26 cellular contexts compared by ENCODE assay signal in genomic region chr6:39917329-39917728, GRCh38.
"Had no signal": no experiment of that assay in that cellular context is flagged by ENCODE, and none has a peak within 500 bp of the region (broad histone marks: within the 10 kb centered on the region; RNA-seq: fewer than 3 reads in every experiment).

No MANE protein-coding gene starts in this region.

- ATAC-seq: natural killer cell treated with Interleukin-12 subunit alpha and Interleukin-12 subunit beta and Interleukin-15 and Interleukin-18, amount 100 ng/mL, for 72 hours; psoas muscle; right cardiac atrium; stimulated activated effector memory CD8-positive, alpha-beta T cell treated with anti-CD3 and anti-CD28 coated beads, Interleukin-12 subunit alpha, Interleukin-12 subunit beta, amount 100 ng/mL, for 72 hours; stimulated activated naive B cell treated with anti-CD40 and anti-IgM and Interleukin-4, amounts not matched to agents 10 μg/mL and 1 μg/mL and 100 μg/mL, for 72 hours had no signal

- H3K27ac Mint-ChIP-seq: natural killer cell treated with Interleukin-12 subunit alpha and Interleukin-12 subunit beta and Interleukin-15 and Interleukin-18, amount 100 ng/mL, for 72 hours; nephron progenitor cell; stimulated activated effector memory CD8-positive, alpha-beta T cell treated with anti-CD3 and anti-CD28 coated beads, Interleukin-12 subunit alpha, Interleukin-12 subunit beta, amount 100 ng/mL, for 72 hours; stimulated activated naive B cell treated with anti-CD40 and anti-IgM and Interleukin-4, amounts not matched to agents 10 μg/mL and 1 μg/mL and 100 μg/mL, for 72 hours; stimulated activated naive CD8-positive, alpha-beta T cell treated with anti-CD3 and anti-CD28 coated beads, Interleukin-15, Interleukin-2, amounts not matched to agents 100 ng/mL and 50 ng/mL, for 24 hours had no signal

- DNase-seq: nephron progenitor cell; nucleus accumbens; pancreas; psoas muscle; right cardiac atrium; right lobe of liver; sigmoid colon; small intestine; stimulated activated CD4-positive, alpha-beta T cell treated with anti-CD3 and anti-CD28 coated beads, Interleukin-15, amount 100 ng/mL, for 24 hours; stimulated activated CD4-positive, alpha-beta T cell treated with anti-CD3 and anti-CD28 coated beads, Interleukin-2, amount 100 ng/mL, for 24 hours; stimulated activated CD4-positive, alpha-beta T cell treated with anti-CD3 and anti-CD28 coated beads, Interleukin-2, amount 100 ng/mL, for 48 hours; stimulated activated CD4-positive, alpha-beta T cell treated with anti-CD3 and anti-CD28 coated beads, Interleukin-4, amount 100 ng/mL, for 24 hours; stimulated activated naive B cell treated with anti-CD40 and anti-IgM and Interleukin-4, amounts not matched to agents 10 μg/mL and 1 μg/mL and 100 μg/mL, for 72 hours; stimulated activated naive CD4-positive, alpha-beta T cell treated with Interleukin-2 at 50 U/mL for 16 hours; stomach; thyroid gland; upper lobe of left lung had no signal

- H3K27me3 Mint-ChIP-seq: stimulated activated naive CD8-positive, alpha-beta T cell treated with anti-CD3 and anti-CD28 coated beads, Interleukin-15, Interleukin-2, amounts not matched to agents 100 ng/mL and 50 ng/mL, for 24 hours had no signal

- H3K9me3 ChIP-seq: neutrophil, pancreas, psoas muscle, right lobe of liver, sigmoid colon, stomach, thoracic aorta, thyroid gland, tibial nerve, upper lobe of left lung, vagina had no signal

- H3K9me3 Mint-ChIP-seq: natural killer cell treated with Interleukin-12 subunit alpha and Interleukin-12 subunit beta and Interleukin-15 and Interleukin-18, amount 100 ng/mL, for 72 hours; nephron progenitor cell; neural crest cell; stimulated activated effector memory CD8-positive, alpha-beta T cell treated with anti-CD3 and anti-CD28 coated beads, Interleukin-12 subunit alpha, Interleukin-12 subunit beta, amount 100 ng/mL, for 72 hours; stimulated activated naive B cell treated with anti-CD40 and anti-IgM and Interleukin-4, amounts not matched to agents 10 μg/mL and 1 μg/mL and 100 μg/mL, for 72 hours; stimulated activated naive CD8-positive, alpha-beta T cell treated with anti-CD3 and anti-CD28 coated beads, Interleukin-15, Interleukin-2, amounts not matched to agents 100 ng/mL and 50 ng/mL, for 24 hours had no signal

- H3K36me3 Mint-ChIP-seq: natural killer cell treated with Interleukin-12 subunit alpha and Interleukin-12 subunit beta and Interleukin-15 and Interleukin-18, amount 100 ng/mL, for 72 hours; stimulated activated naive B cell treated with anti-CD40 and anti-IgM and Interleukin-4, amounts not matched to agents 10 μg/mL and 1 μg/mL and 100 μg/mL, for 72 hours had no signal

- H3K4me3 Mint-ChIP-seq: natural killer cell treated with Interleukin-12 subunit alpha and Interleukin-12 subunit beta and Interleukin-15 and Interleukin-18, amount 100 ng/mL, for 72 hours; nephron progenitor cell; neural crest cell; stimulated activated effector memory CD8-positive, alpha-beta T cell treated with anti-CD3 and anti-CD28 coated beads, Interleukin-12 subunit alpha, Interleukin-12 subunit beta, amount 100 ng/mL, for 72 hours; stimulated activated naive B cell treated with anti-CD40 and anti-IgM and Interleukin-4, amounts not matched to agents 10 μg/mL and 1 μg/mL and 100 μg/mL, for 72 hours; stimulated activated naive CD8-positive, alpha-beta T cell treated with anti-CD3 and anti-CD28 coated beads, Interleukin-15, Interleukin-2, amounts not matched to agents 100 ng/mL and 50 ng/mL, for 24 hours had no signal

- H3K4me3 ChIP-seq: pancreas, psoas muscle, right lobe of liver, sigmoid colon, stomach, thoracic aorta, thyroid gland, tibial nerve, upper lobe of left lung, vagina had no signal

- H3K4me1 Mint-ChIP-seq: nephron progenitor cell; neural crest cell; stimulated activated effector memory CD8-positive, alpha-beta T cell treated with anti-CD3 and anti-CD28 coated beads, Interleukin-12 subunit alpha, Interleukin-12 subunit beta, amount 100 ng/mL, for 72 hours; stimulated activated naive B cell treated with anti-CD40 and anti-IgM and Interleukin-4, amounts not matched to agents 10 μg/mL and 1 μg/mL and 100 μg/mL, for 72 hours had no signal

- H3K27me3 ChIP-seq: neutrophil, pancreas, right lobe of liver, sigmoid colon, stomach, thyroid gland, tibial nerve, upper lobe of left lung, vagina had no signal

- H3K36me3 ChIP-seq: neutrophil had no signal

- H3K4me1 ChIP-seq: psoas muscle, sigmoid colon, tibial nerve, upper lobe of left lung, vagina had no signal

- FAIRE-seq: small intestine, urothelium cell line had no signal

- H3K27ac ChIP-seq: neutrophil, pancreas, psoas muscle, right lobe of liver, sigmoid colon, stomach, thoracic aorta, tibial nerve, upper lobe of left lung, vagina had no signal
